ENCODE assay signal across 1 cellular context in the genomic region with DNA sequence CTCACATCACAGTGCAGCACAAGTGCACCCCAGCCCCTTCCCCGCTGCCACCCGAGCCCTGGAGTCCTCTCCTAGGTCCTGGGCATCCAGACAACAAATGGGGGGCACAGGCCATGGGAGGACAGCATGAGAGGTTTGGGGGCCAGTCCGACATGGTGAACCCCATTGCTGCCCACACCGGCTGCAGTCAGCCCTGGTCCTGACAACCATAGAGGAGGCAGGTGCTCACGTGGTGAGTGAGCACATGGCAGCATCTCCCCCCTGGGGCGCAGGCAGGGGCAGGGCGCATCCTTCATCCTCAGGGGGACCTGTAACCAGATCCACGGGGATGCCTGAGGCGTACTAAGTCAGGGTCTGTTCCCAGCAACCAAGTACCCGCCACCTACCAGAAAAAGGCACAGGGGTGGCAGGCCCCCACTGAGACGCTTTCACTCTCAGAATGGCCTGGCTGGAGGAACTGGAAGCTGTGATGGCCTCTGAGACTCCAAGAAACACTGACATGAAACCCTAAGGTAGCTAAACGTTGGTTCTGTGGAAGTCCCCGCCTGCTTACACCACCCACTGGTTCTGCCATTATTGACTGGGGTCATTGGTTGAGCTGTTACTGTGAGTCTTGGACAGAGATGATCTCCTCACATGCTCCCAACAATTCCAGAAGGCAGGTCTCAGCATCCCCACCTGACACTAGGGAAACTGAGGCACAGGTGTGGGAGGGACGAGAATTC.
A peak's percentile ranks its signal among the peaks of the same experiment; 100 is the strongest.
TF ChIP-seq lines count a peak whose summit lies in the region.

No MANE protein-coding gene starts in this region.

TF ChIP-seq in GM12878, 131 proteins besides CTCF, POLR2A, EP300 and RAD21:
- TF ChIP-seq SPI1 (IDR thresholded peaks at IDR 0.05; ENCODE audit: borderline replicate concordance, insufficient read depth, low read depth, low read length) (peak; percentile 62; the same call in 1 of the 2 replicates), NRF1 (conservative IDR thresholded peaks at IDR 0.05; ENCODE audit: low read depth, low read length) (no peak), RFX5 (IDR thresholded peaks at IDR 0.05; ENCODE audit: low read depth, low read length) (no peak), CEBPZ (IDR thresholded peaks at IDR 0.05; ENCODE audit: low read depth, low read length) (no peak), ETV6 (conservative IDR thresholded peaks at IDR 0.05 in 1 of 2, IDR thresholded peaks at IDR 0.05 in 1 of 2; ENCODE audit: borderline replicate concordance in 1 of 2, low read depth in 1 of 2) (no peak), BHLHE40 (IDR thresholded peaks at IDR 0.05; ENCODE audit: borderline replicate concordance in 1 of 2, low read depth in 2 of 2, low read length in 1 of 2) (peak in 1 of 2 experiments; percentile 40; a peak in 1 of 4 replicates), SP1 (IDR thresholded peaks at IDR 0.05; ENCODE audit: low read depth, low read length) (peak; percentile 35), WRNIP1 (IDR thresholded peaks at IDR 0.05; ENCODE audit: borderline replicate concordance, low read depth, low read length) (no peak), LARP7 (IDR thresholded peaks at IDR 0.05) (peak; percentile 56; the same call in 1 of the 2 replicates), ATF2 (IDR thresholded peaks at IDR 0.05; ENCODE audit: low read length) (no peak), RBBP5 (conservative IDR thresholded peaks at IDR 0.05) (no peak), GATAD2B (conservative IDR thresholded peaks at IDR 0.05; ENCODE audit: low read depth) (peak; percentile 44), SMAD1 (IDR thresholded peaks at IDR 0.05; ENCODE audit: low read depth, partially characterized antibody) (no peak), POLR2AphosphoS5 (IDR thresholded peaks at IDR 0.05; ENCODE audit: low read length) (0 out of 2 replicates have a peak, but pooled peaks have one; percentile 31), POU2F2 (IDR thresholded peaks at IDR 0.05; ENCODE audit: borderline replicate concordance, low read depth, low read length) (0 out of 3 replicates have a peak, but pooled peaks have one; percentile 16), ZNF384 (IDR thresholded peaks at IDR 0.05; ENCODE audit: borderline replicate concordance, low read depth, low read length) (no peak), BCL11A (IDR thresholded peaks at IDR 0.05; ENCODE audit: low read depth, low read length) (peak; percentile 32), EED (IDR thresholded peaks at IDR 0.05; ENCODE audit: low read depth) (peak; percentile 14), FOXM1 (IDR thresholded peaks at IDR 0.05; ENCODE audit: low read depth, low read length) (no peak), SMARCA5 (IDR thresholded peaks at IDR 0.05) (peak; percentile 22), DPF2 (IDR thresholded peaks at IDR 0.05) (peak; percentile 24), NBN (IDR thresholded peaks at IDR 0.05) (peak; percentile 16; the same call in 1 of the 2 replicates), IKZF1 (conservative IDR thresholded peaks at IDR 0.05) (peak; percentile 29), SRF (IDR thresholded peaks at IDR 0.05; ENCODE audit: low read depth in 2 of 2, low read length in 2 of 2) (no peak), IKZF2 (IDR thresholded peaks at IDR 0.05) (no peak), CHD1 (IDR thresholded peaks at IDR 0.05; ENCODE audit: low read depth, low read length) (no peak), SREBF1 (IDR thresholded peaks at IDR 0.05; ENCODE audit: low read length) (no peak), MEF2A (IDR thresholded peaks at IDR 0.05; ENCODE audit: insufficient read depth, low read depth, low read length) (no peak), HCFC1 (IDR thresholded peaks at IDR 0.05; ENCODE audit: low read length) (no peak), RELA (IDR thresholded peaks at IDR 0.05; ENCODE audit: borderline replicate concordance, partially characterized antibody) (peak; percentile 64), TAF1 (IDR thresholded peaks at IDR 0.05; ENCODE audit: borderline replicate concordance, low read depth, low read length) (0 out of 2 replicates have a peak, but pooled peaks have one; percentile 18), NR2C1 (IDR thresholded peaks at IDR 0.05) (no peak), MYB (IDR thresholded peaks at IDR 0.05; ENCODE audit: borderline replicate concordance, low read depth, low read length) (0 out of 2 replicates have a peak, but pooled peaks have one; percentile 45), E4F1 (IDR thresholded peaks at IDR 0.05; ENCODE audit: borderline replicate concordance, partially characterized antibody) (no peak), CBFB (IDR thresholded peaks at IDR 0.05; ENCODE audit: low read depth) (no peak), KAT2A (conservative IDR thresholded peaks at IDR 0.05; ENCODE audit: control insufficient read depth, low read depth, low read length) (no peak)
- TF ChIP-seq, protein P1, sequence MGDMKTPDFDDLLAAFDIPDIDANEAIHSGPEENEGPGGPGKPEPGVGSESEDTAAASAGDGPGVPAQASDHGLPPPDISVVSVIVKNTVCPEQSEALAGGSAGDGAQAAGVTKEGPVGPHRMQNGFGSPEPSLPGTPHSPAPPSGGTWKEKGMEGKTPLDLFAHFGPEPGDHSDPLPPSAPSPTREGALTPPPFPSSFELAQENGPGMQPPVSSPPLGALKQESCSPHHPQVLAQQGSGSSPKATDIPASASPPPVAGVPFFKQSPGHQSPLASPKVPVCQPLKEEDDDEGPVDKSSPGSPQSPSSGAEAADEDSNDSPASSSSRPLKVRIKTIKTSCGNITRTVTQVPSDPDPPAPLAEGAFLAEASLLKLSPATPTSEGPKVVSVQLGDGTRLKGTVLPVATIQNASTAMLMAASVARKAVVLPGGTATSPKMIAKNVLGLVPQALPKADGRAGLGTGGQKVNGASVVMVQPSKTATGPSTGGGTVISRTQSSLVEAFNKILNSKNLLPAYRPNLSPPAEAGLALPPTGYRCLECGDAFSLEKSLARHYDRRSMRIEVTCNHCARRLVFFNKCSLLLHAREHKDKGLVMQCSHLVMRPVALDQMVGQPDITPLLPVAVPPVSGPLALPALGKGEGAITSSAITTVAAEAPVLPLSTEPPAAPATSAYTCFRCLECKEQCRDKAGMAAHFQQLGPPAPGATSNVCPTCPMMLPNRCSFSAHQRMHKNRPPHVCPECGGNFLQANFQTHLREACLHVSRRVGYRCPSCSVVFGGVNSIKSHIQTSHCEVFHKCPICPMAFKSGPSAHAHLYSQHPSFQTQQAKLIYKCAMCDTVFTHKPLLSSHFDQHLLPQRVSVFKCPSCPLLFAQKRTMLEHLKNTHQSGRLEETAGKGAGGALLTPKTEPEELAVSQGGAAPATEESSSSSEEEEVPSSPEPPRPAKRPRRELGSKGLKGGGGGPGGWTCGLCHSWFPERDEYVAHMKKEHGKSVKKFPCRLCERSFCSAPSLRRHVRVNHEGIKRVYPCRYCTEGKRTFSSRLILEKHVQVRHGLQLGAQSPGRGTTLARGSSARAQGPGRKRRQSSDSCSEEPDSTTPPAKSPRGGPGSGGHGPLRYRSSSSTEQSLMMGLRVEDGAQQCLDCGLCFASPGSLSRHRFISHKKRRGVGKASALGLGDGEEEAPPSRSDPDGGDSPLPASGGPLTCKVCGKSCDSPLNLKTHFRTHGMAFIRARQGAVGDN (IDR thresholded peaks at IDR 0.05) = 0 out of 2 replicates have a peak, but pooled peaks have one; percentile 32
- TF ChIP-seq, protein P2, sequence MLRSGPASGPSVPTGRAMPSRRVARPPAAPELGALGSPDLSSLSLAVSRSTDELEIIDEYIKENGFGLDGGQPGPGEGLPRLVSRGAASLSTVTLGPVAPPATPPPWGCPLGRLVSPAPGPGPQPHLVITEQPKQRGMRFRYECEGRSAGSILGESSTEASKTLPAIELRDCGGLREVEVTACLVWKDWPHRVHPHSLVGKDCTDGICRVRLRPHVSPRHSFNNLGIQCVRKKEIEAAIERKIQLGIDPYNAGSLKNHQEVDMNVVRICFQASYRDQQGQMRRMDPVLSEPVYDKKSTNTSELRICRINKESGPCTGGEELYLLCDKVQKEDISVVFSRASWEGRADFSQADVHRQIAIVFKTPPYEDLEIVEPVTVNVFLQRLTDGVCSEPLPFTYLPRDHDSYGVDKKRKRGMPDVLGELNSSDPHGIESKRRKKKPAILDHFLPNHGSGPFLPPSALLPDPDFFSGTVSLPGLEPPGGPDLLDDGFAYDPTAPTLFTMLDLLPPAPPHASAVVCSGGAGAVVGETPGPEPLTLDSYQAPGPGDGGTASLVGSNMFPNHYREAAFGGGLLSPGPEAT (IDR thresholded peaks at IDR 0.05; ENCODE audit: low read depth) = peak; percentile 59
- TF ChIP-seq, protein P3, sequence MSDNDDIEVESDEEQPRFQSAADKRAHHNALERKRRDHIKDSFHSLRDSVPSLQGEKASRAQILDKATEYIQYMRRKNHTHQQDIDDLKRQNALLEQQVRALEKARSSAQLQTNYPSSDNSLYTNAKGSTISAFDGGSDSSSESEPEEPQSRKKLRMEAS (IDR thresholded peaks at IDR 0.05; ENCODE audit: low read depth, low read length) = peak; percentile 37; the same call in 1 of the 2 replicates
